Comparison of ENCODE assay signal across 19 cellular contexts in genomic region chr3:130386604-130387263, GRCh38. TPM values are rescaled to one million over a fixed set of nuclear protein-coding genes. Genes with fewer than 3 reads are reported as not detected.
DNase-seq lines count a peak whose midpoint lies in the region; ATAC-seq, FAIRE-seq and TF ChIP-seq lines count a peak whose summit lies in the region.
"Had no signal": no experiment of that assay in that cellular context is flagged by ENCODE, and none has a peak within 500 bp of the region (broad histone marks: within the 10 kb centered on the region; RNA-seq: fewer than 3 reads in every experiment).

No MANE protein-coding gene starts in this region.

- intact Hi-C loops in K562 (cut with micrococcal nuclease) = loop anchor here (5.0 kb wide), 2 partner anchors 39 to 94 kb away; partner anchors contain the start of gene COL6A5

- in situ Hi-C loops in K562 (cut with MboI) = no loop called here

- H3K27ac ChIP-seq in K562 (ENCODE audit: extremely low read depth, low read depth, low read length) (peak overlapping the region; percentile 87), foreskin keratinocyte (no peak overlapping the region), SJCRH30 (no peak overlapping the region)
- H3K27ac ChIP-seq: ascending aorta, uterus had no signal

- POLR2A ChIA-PET in K562 (lab: Yijun Ruan, JAX) = interaction anchor here (0.9 to 2.6 kb wide), 2 partner anchors 9 to 12 kb away, joined by 3 to 8 read pairs; no protein-coding TSS in a partner anchor

- TF ChIP-seq EP300 in K562 (IDR thresholded peaks at IDR 0.05; ENCODE audit: low read length) = peak; percentile 87

- peaks cover 40% of the 10 kb centered on the region for H3K79me2 ChIP-seq in K562 (ENCODE audit: control insufficient read depth, insufficient read depth, low read length)

- H2AFZ ChIP-seq in K562 (ENCODE audit: low read depth, low read length) = peak overlapping the region; percentile 77

- peak overlapping the region in 1 of 2 experiments; percentile 55; a peak in 2 of 4 replicates for H3K9ac ChIP-seq in K562 (ENCODE audit: insufficient read depth in 1 of 2, low read depth in 2 of 2, low read length in 2 of 2)

- no TSS peak for BruUV-seq in K562 (replicated peaks; lab: Mats Ljungman, UMichigan)

- H3K4me3 ChIP-seq in K562 (no peak overlapping the region), SJCRH30 (no peak overlapping the region)
- H3K4me3 ChIP-seq: ascending aorta, uterus had no signal

- H3K4me1 ChIP-seq in K562 (replicated peaks in 1 of 2; ENCODE audit: control insufficient read depth in 2 of 2, insufficient read depth in 2 of 2, low read length in 2 of 2) (peaks cover 9 to 85% of the 10 kb centered on the region in 2 experiments; a peak in 4 of 5 replicates), foreskin keratinocyte (no peaks in the 10 kb centered on the region), SJCRH30 (no peaks in the 10 kb centered on the region)
- H3K4me1 ChIP-seq: ascending aorta, uterus had no signal

- H3K9me1 ChIP-seq in K562 (ENCODE audit: control insufficient read depth, insufficient read depth, low read length) = no peaks in the 10 kb centered on the region

- 0% methylated on average over 2 of the region's 2 CpGs for WGBS in K562 (ENCODE audit: insufficient coverage, low coverage, missing lambda C conversion rate)

- TF ChIP-seq RAD21 in K562 (CRISPR knock-in tag; conservative IDR thresholded peaks at IDR 0.05 in 1 of 2, IDR thresholded peaks at IDR 0.05 in 1 of 2) = no peak

- peak; percentile 86 for ATAC-seq in K562
- ATAC-seq in foreskin keratinocyte = peak; percentile 90
- no peak for ATAC-seq in GM21529 (IDR thresholded peaks at IDR 0.05; ENCODE audit: unreplicated experiment)
- ATAC-seq: activated CD8-positive, alpha-beta T cell treated with anti-CD3 and anti-CD28 coated beads for 36 hours; stimulated activated naive CD8-positive, alpha-beta T cell treated with anti-CD3 and anti-CD28 coated beads, Interleukin-15, Interleukin-2, amounts not matched to agents 100 U/mL and 50 U/mL, for 24 hours had no signal

- no peak for TF ChIP-seq CTCF in K562 (IDR thresholded peaks at IDR 0.05 in 2 of 3, conservative IDR thresholded peaks at IDR 0.05 in 1 of 3; ENCODE audit: insufficient read depth in 2 of 3, low read depth in 1 of 3, low read length in 3 of 3)
- no peak for TF ChIP-seq CTCF in foreskin keratinocyte (conservative IDR thresholded peaks at IDR 0.05)

- H4K20me1 ChIP-seq in K562 (replicated peaks; ENCODE audit: control insufficient read depth, insufficient read depth, low read length) = no peaks in the 10 kb centered on the region

- peak overlapping the region; percentile 46 for H3K4me2 ChIP-seq in K562 (ENCODE audit: insufficient read depth, low read length)

- DNase-seq in LoVo (ENCODE audit: low spot score) (peak; percentile 7), K562 (ENCODE audit: extremely low read depth in 1 of 4, low spot score in 3 of 4) (peak; percentile 67 to 89 (median 72)), foreskin keratinocyte (peak; percentile 11 to 54), urothelium cell line (ENCODE audit: low spot score) (peak; percentile 54), SJCRH30 (no peak), GM12891 (ENCODE audit: insufficient read length, low spot score) (no peak)
- DNase-seq: activated CD8-positive, alpha-beta T cell treated with anti-CD3 and anti-CD28 coated beads for 36 hours; C1 segment of cervical spinal cord; HCEC 1CT; NCI-H187 treated with DMSO at 0.1 percent for 48 hours; NCI-H446 treated with DMSO at 0.1 percent for 48 hours; stimulated activated naive CD8-positive, alpha-beta T cell treated with anti-CD3 and anti-CD28 coated beads, Interleukin-15, Interleukin-2, amounts not matched to agents 100 U/mL and 50 U/mL, for 24 hours; uterus had no signal

- H3K36me3 ChIP-seq in K562 (ENCODE audit: control insufficient read depth, insufficient read depth, low read length) = peaks cover 12% of the 10 kb centered on the region
- H3K36me3 ChIP-seq in SJCRH30 = no peaks in the 10 kb centered on the region
- H3K36me3 ChIP-seq: ascending aorta, uterus had no signal

- H3K9me3 ChIP-seq in K562 (replicated peaks; ENCODE audit: control insufficient read depth, insufficient read depth, low read depth, low read length) (no peaks in the 10 kb centered on the region), SJCRH30 (replicated peaks) (no peaks in the 10 kb centered on the region)
- H3K9me3 ChIP-seq: ascending aorta, uterus had no signal

- H3K27me3 ChIP-seq in K562 (ENCODE audit: control insufficient read depth in 2 of 2, insufficient read depth in 2 of 2, low read length in 2 of 2) = no peaks in the 10 kb centered on the region
- no peaks in the 10 kb centered on the region for H3K27me3 ChIP-seq in foreskin keratinocyte
- H3K27me3 ChIP-seq in SJCRH30 = no peaks in the 10 kb centered on the region
- H3K27me3 ChIP-seq: ascending aorta, uterus had no signal

- FAIRE-seq in K562 (lab: Jason Lieb, UNC) (peak; percentile 98), urothelium cell line (lab: Jason Lieb, UNC) (no peak), GM12891 (lab: Jason Lieb, UNC) (no peak)
- FAIRE-seq: islet of Langerhans had no signal

- CTCF ChIA-PET in K562 (lab: Yijun Ruan, JAX; ENCODE audit: low intra/inter-chr PET ratio) = no interaction called here

- no peak for TF ChIP-seq POLR2A in K562 (conservative IDR thresholded peaks at IDR 0.05)
- TF ChIP-seq POLR2A in GM12891 (IDR thresholded peaks at IDR 0.05; ENCODE audit: low read depth, low read length) = no peak

TF ChIP-seq in K562, 482 proteins besides CTCF, POLR2A, EP300 and RAD21 (continues in another document):
- TF ChIP-seq ETV5 (CRISPR knock-in tag; IDR thresholded peaks at IDR 0.05; ENCODE audit: low read depth) (peak; percentile 73), HLTF (IDR thresholded peaks at IDR 0.05) (no peak), NCOR1 (IDR thresholded peaks at IDR 0.05) (peak; percentile 73), GTF2E2 (tag; IDR thresholded peaks at IDR 0.05) (no peak), POLR2AphosphoS5 (IDR thresholded peaks at IDR 0.05; ENCODE audit: control insufficient read depth, insufficient read depth, low read depth, low read length) (peak; percentile 60; the same call in 1 of the 2 replicates), NRF1 (conservative IDR thresholded peaks at IDR 0.05 in 1 of 2, IDR thresholded peaks at IDR 0.05 in 1 of 2) (peak in 1 of 2 experiments; percentile 35; a peak in 1 of 4 replicates)

TF ChIP-seq in GM12891, 5 proteins besides CTCF, POLR2A, EP300 and RAD21:
- TF ChIP-seq SPI1 (IDR thresholded peaks at IDR 0.05; ENCODE audit: low read depth, low read length) (no peak), TAF1 (IDR thresholded peaks at IDR 0.05; ENCODE audit: low read depth, low read length) (no peak), POLR2AphosphoS5 (IDR thresholded peaks at IDR 0.05; ENCODE audit: low read depth, low read length) (no peak), POU2F2 (IDR thresholded peaks at IDR 0.05; ENCODE audit: low read depth, low read length) (no peak)

RNA-seq across cellular contexts. Expression of gene COL6A5, which starts 41.3 kb away (rescaled TPM):
- total RNA-seq in K562 (2011; cell fraction: chromatin; rRNA removed; ENCODE audit: low replicate concordance) = 14.8 and 40.0 TPM in 2 replicates
- 7.8 and 10.9 TPM in 2 replicates for total RNA-seq in K562 (2011; cell fraction: nucleolus; rRNA removed)
- total RNA-seq in K562 (2011; cell fraction: nucleoplasm; rRNA removed) = 12.6 and 15.3 TPM in 2 replicates
- 4.9 and 5.2 TPM in 2 replicates for total RNA-seq in K562 (2014; rRNA removed)
- total RNA-seq in K562 (2014; rRNA removed; fragmentation: Illumina TruSeq; extraction: Trizol) = 8.9 and 9.0 TPM in 2 replicates
- total RNA-seq in K562 (2015; rRNA removed; fragmentation: Illumina TruSeq; extraction: Trizol) = 9.6 and 9.8 TPM in 2 replicates
- 4.9 and 5.6 TPM in 2 replicates for total RNA-seq in K562 (2021)
- 5.0 and 9.1 TPM in 2 replicates for polyA plus RNA-seq in K562 (2011; rRNA removed)
- polyA plus RNA-seq in K562 (2011; cell fraction: cytosol; rRNA removed) = 1.9 and 2.1 TPM in 2 replicates
- 13.9 and 18.1 TPM in 2 replicates for polyA plus RNA-seq in K562 (2011; cell fraction: nucleus; rRNA removed)
- 3.6 and 3.9 TPM in 2 replicates for polyA plus RNA-seq in K562 (2012)
- polyA plus RNA-seq in K562 (2014; fragmentation: Illumina TruSeq; extraction: Trizol) = 7.0 and 9.7 TPM in 2 replicates
- 1 to 10 TPM; 1.5 to 2.3 TPM for polyA plus RNA-seq in K562 (2014; fragmentation: Nextera tagmentation; extraction: Ambion mirVana)
- polyA plus RNA-seq in K562 (2014; rRNA removed) = 5.4 and 6.0 TPM in 2 replicates
- 10.0 and 14.7 TPM in 2 replicates for polyA minus RNA-seq in K562 (2011; rRNA and poly(A)+ RNA removed)
- polyA minus RNA-seq in K562 (2011; cell fraction: cytosol; rRNA and poly(A)+ RNA removed) = 1.7 and 3.6 TPM in 2 replicates
- polyA minus RNA-seq in K562 (2011; cell fraction: nucleus; rRNA and poly(A)+ RNA removed) = 13.2 and 15.4 TPM in 2 replicates
- not detected in 2 replicates for total RNA-seq in foreskin keratinocyte
- polyA plus RNA-seq in foreskin keratinocyte = not detected in 2 replicates
- not detected in 2 replicates for total RNA-seq in SJCRH30 (2014; rRNA removed; shearing (Covaris generic))
- polyA plus RNA-seq in GM12891 (2012; ENCODE audit: low read depth, missing spikeins) = 0.03 TPM
- total RNA-seq: activated CD8-positive, alpha-beta T cell treated with anti-CD3 and anti-CD28 coated beads for 36 hours; activated T-helper 2 cell treated with anti-CD3 and anti-CD28 coated beads, Interferon-gamma antibody, Interleukin-2, Interleukin-4, amounts not matched to agents 10 μg/mL and 5 μg/mL and 100 μg/mL, durations not matched to agents 14 hours and 24 hours and 36 hours; ascending aorta; glomerular endothelial cell; osteocyte had no signal

Comparison
In these comparisons a context has a peak if more than half of its experiments do, and no peak if none do; other contexts are left out.
1. DNase-seq: peak in LoVo (single experiment), K562 (4 of 4), foreskin keratinocyte (2 of 2) and urothelium cell line (single experiment); none in SJCRH30 (0 of 2) and GM12891 (single experiment).